Comparison of ENCODE assay signal across 11 cellular contexts in the genomic region with DNA sequence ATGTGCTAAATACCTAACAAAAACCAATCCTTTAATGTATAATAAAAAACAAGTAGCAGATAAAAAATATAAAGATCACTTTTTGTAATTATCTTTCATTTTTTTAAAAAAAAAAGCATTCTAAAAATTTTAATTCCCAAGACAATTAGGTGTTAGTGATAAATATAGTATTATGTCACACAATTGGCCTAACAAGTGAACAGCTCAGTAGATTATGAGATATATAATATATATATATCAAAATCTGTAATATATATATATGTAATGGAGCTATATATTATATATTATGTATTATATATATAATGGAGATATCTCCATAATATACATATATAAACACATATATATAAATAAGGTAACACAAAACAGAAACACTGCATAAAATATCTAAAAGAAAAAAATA.
"Had no signal": no experiment of that assay in that cellular context is flagged by ENCODE, and none has a peak within 500 bp of the region (broad histone marks: within the 10 kb centered on the region; RNA-seq: fewer than 3 reads in every experiment).

No MANE protein-coding gene starts in this region.

- H3K9me3 ChIP-seq: HAP-1 had no signal

- FAIRE-seq: HTR-8/SVneo had no signal

- H3K9ac ChIP-seq: GM23248, KMS-11 had no signal

- H3K4me3 ChIP-seq: GM23248, HAP-1 had no signal

- H3K27ac ChIP-seq: GM23248, KMS-11 had no signal

- H3K4me1 ChIP-seq: HAP-1 had no signal

- ATAC-seq: HCT116 had no signal

- H3K4me2 ChIP-seq: KMS-11 had no signal

- H3K36me3 ChIP-seq: HAP-1 had no signal

- H2AFZ ChIP-seq: GM23248 had no signal

- DNase-seq: GM23248, GOT3, H7, HFFc6, IMR-90, Karpas-422, KBM-7 had no signal
